14 cellular contexts compared by ENCODE assay signal in the genomic region with DNA sequence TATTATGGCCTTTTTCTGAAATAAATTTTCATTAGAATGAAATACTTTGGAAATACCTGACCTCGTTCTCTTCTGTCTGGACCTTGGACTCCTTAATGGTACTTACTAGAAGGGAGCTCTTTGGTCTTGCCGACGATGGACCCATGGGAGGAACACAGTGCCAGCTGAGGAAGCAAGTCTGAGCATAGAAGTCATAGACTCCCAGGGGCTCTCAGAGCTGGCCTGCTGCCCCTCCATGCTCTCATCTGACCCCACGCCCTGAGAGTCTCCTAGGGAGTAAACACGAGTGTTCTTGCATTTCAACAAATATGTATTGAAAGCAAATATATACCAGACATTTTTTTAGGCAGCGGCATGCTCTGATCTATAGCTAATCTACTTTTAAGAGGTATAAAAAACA.
DNase-seq lines count a peak whose midpoint lies in the region; ATAC-seq, FAIRE-seq and TF ChIP-seq lines count a peak whose summit lies in the region.
"Had no signal": no experiment of that assay in that cellular context is flagged by ENCODE, and none has a peak within 500 bp of the region (broad histone marks: within the 10 kb centered on the region; RNA-seq: fewer than 3 reads in every experiment).

No MANE protein-coding gene starts in this region.

- H3K4me3 ChIP-seq in astrocyte of the spinal cord (ENCODE audit: low read depth, low read length), result no peak overlapping the region
- peak overlapping the region in 2 of 10 donors; percentile 19 to 57 for H3K4me3 ChIP-seq in heart right ventricle
- H3K4me3 ChIP-seq in pancreas, result no peak overlapping the region
- H3K4me3 ChIP-seq in upper lobe of left lung, result no peak overlapping the region
- H3K4me3 ChIP-seq: body of pancreas, SJSA1, vagina had no signal

- H3K27me3 ChIP-seq in heart right ventricle, result no peaks in the 10 kb centered on the region
- H3K27me3 ChIP-seq in pancreas, result no peaks in the 10 kb centered on the region
- no peaks in the 10 kb centered on the region for H3K27me3 ChIP-seq in upper lobe of left lung
- no peaks in the 10 kb centered on the region for H3K27me3 ChIP-seq in foreskin keratinocyte
- H3K27me3 ChIP-seq: body of pancreas, SJSA1, vagina had no signal

- TF ChIP-seq CTCF in astrocyte of the spinal cord (IDR thresholded peaks at IDR 0.05; ENCODE audit: low read depth, low read length), result no peak
- no peak for TF ChIP-seq CTCF in heart right ventricle (IDR thresholded peaks at IDR 0.05)
- TF ChIP-seq CTCF in pancreas (IDR thresholded peaks at IDR 0.05), result no peak
- no peak for TF ChIP-seq CTCF in upper lobe of left lung (IDR thresholded peaks at IDR 0.05)
- TF ChIP-seq CTCF in foreskin keratinocyte (conservative IDR thresholded peaks at IDR 0.05), result no peak
- TF ChIP-seq CTCF in natural killer cell (IDR thresholded peaks at IDR 0.05), result no peak

- no peak for FAIRE-seq in pancreas (lab: Jason Lieb, UNC)
- FAIRE-seq: GM12891 had no signal

- whole genome bisulfite sequencing in heart right ventricle, 2 donors, result 36 to 39% methylated on average over 6 of the region's 6 CpGs
- WGBS in pancreas, 2 donors, result 42 to 49% methylated on average over 6 of the region's 6 CpGs
- WGBS in upper lobe of left lung, 2 donors, result 42 to 52% methylated on average over 6 of the region's 6 CpGs

- in situ Hi-C loops in astrocyte of the spinal cord (cut with HindIII; ENCODE audit: low sequenced_read_pairs), result no loop called here

- no peaks in the 10 kb centered on the region for H3K36me3 Mint-ChIP-seq in natural killer cell

- H3K4me1 Mint-ChIP-seq in natural killer cell, result no peaks in the 10 kb centered on the region

- H3K4me1 ChIP-seq in heart right ventricle, result peaks cover 2 to 82% (median 48%) of the 10 kb centered on the region in 9 donors
- H3K4me1 ChIP-seq in pancreas, result peaks cover 0 to 7% (median 6%) of the 10 kb centered on the region in 3 donors
- H3K4me1 ChIP-seq in upper lobe of left lung, result peaks cover 0 to 39% (median 14%) of the 10 kb centered on the region in 4 donors
- H3K4me1 ChIP-seq in foreskin keratinocyte, result peaks cover 3% of the 10 kb centered on the region
- H3K4me1 ChIP-seq: SJSA1 had no signal

- TF ChIP-seq EP300 in upper lobe of left lung (IDR thresholded peaks at IDR 0.05), result no peak

- H3K27ac Mint-ChIP-seq in natural killer cell, result no peak overlapping the region
- H3K27ac Mint-ChIP-seq: activated CD8-positive, alpha-beta T cell treated with anti-CD3 and anti-CD28 coated beads, Interleukin-2, amount 10 ng/mL, durations not matched to agents 7 days and 5 days had no signal

- intact Hi-C loops in heart right ventricle (cut with DNase I) (loop anchor here in 5 of 10 donors (5.0 to 10.0 kb wide), 5 partner anchors 50 to 273 kb away; no protein-coding TSS in a partner anchor), pancreas (cut with DNase I) (no loop called here), natural killer cell (cut with micrococcal nuclease) (no loop called here)

- peak; percentile 20 to 74 (median 57) for ATAC-seq in heart right ventricle
- peak in 3 of 4 donors; percentile 67 to 72 (median 72) for ATAC-seq in pancreas
- peak in 1 of 2 donors; percentile 85 for ATAC-seq in upper lobe of left lung (ENCODE audit: low FRiP score in 2 of 2)
- ATAC-seq in foreskin keratinocyte, result no peak
- ATAC-seq in natural killer cell, result no peak
- ATAC-seq: activated CD8-positive, alpha-beta T cell treated with anti-CD3 and anti-CD28 coated beads, Interleukin-2, amount 10 ng/mL, durations not matched to agents 7 days and 5 days; body of pancreas had no signal

- no peaks in the 10 kb centered on the region for H3K36me3 ChIP-seq in heart right ventricle
- H3K36me3 ChIP-seq in pancreas, result no peaks in the 10 kb centered on the region
- H3K36me3 ChIP-seq in upper lobe of left lung, result no peaks in the 10 kb centered on the region
- H3K36me3 ChIP-seq: SJSA1, vagina had no signal

- H3K4me3 Mint-ChIP-seq in natural killer cell, result no peak overlapping the region
- H3K4me3 Mint-ChIP-seq: activated CD8-positive, alpha-beta T cell treated with anti-CD3 and anti-CD28 coated beads, Interleukin-2, amount 10 ng/mL, durations not matched to agents 7 days and 5 days had no signal

- no peaks in the 10 kb centered on the region for H3K9me3 Mint-ChIP-seq in natural killer cell

- H3K27me3 Mint-ChIP-seq in natural killer cell (ENCODE audit: low read depth in 2 of 2), result no peaks in the 10 kb centered on the region

- peak; percentile 25 for DNase-seq in astrocyte of the spinal cord (ENCODE audit: low read depth, low spot score)
- peak; percentile 76 to 77 for DNase-seq in heart right ventricle
- peak in 1 of 6 donors; percentile 9 for DNase-seq in pancreas
- DNase-seq in upper lobe of left lung, result no peak
- no peak for DNase-seq in NCI-H128 (lab: John Stamatoyannopoulos, UW; ENCODE audit: unreplicated experiment)
- no peak for DNase-seq in foreskin keratinocyte
- DNase-seq in natural killer cell, result no peak
- DNase-seq: activated CD8-positive, alpha-beta T cell treated with anti-CD3 and anti-CD28 coated beads, Interleukin-2, amount 10 ng/mL, durations not matched to agents 7 days and 5 days; effector memory CD4-positive, alpha-beta T cell; MV-4-11 had no signal

- H3K27ac ChIP-seq in heart right ventricle (peak overlapping the region in 8 of 10 donors; percentile 2 to 94 (median 50)), pancreas (no peak overlapping the region), upper lobe of left lung (peak overlapping the region in 3 of 4 donors; percentile 41 to 91 (median 62)), foreskin keratinocyte (no peak overlapping the region)
- H3K27ac ChIP-seq: body of pancreas, SJSA1, vagina had no signal

- no peak for TF ChIP-seq POLR2A in upper lobe of left lung (IDR thresholded peaks at IDR 0.05)

- H3K9me3 ChIP-seq in heart right ventricle, result no peaks in the 10 kb centered on the region
- H3K9me3 ChIP-seq in pancreas, result no peaks in the 10 kb centered on the region
- H3K9me3 ChIP-seq in upper lobe of left lung, result no peaks in the 10 kb centered on the region
- H3K9me3 ChIP-seq: body of pancreas, SJSA1, vagina had no signal

Comparison
In these comparisons a context has a peak if more than half of its experiments do, and no peak if none do; other contexts are left out.
1. DNase-seq: peak in astrocyte of the spinal cord (single experiment) and heart right ventricle (2 of 2); none in upper lobe of left lung (0 of 2), NCI-H128 (single experiment), foreskin keratinocyte (0 of 2) and natural killer cell (single experiment).
2. ATAC-seq: peak in heart right ventricle (8 of 8) and pancreas (3 of 4); none in foreskin keratinocyte (single experiment) and natural killer cell (0 of 3).
3. H3K27ac ChIP-seq: peak in heart right ventricle (8 of 10) and upper lobe of left lung (3 of 4); none in pancreas (0 of 4) and foreskin keratinocyte (single experiment).